Comparison of ENCODE assay signal across 8 cellular contexts in genomic region chr12:6944381-6945186, GRCh38. TPM values are rescaled to one million over a fixed set of nuclear protein-coding genes. Genes with fewer than 3 reads are reported as not detected.
DNase-seq lines count a peak whose midpoint lies in the region; ATAC-seq and TF ChIP-seq lines count a peak whose summit lies in the region.

No MANE protein-coding gene starts in this region.

- H3K27me3 ChIP-seq in ovary (no peaks in the 10 kb centered on the region), tibial artery (no peaks in the 10 kb centered on the region)

- DNase-seq in GM04504 (ENCODE audit: low read depth) (peak; percentile 75), HFFc6 (peak; percentile 90), NCI-H1092 treated with DMSO at 0.1 percent for 48 hours (lab: John Stamatoyannopoulos, UW) (peak; percentile 95), SKM-1 treated with dmso at 0.1 percent for 144 hours (lab: John Stamatoyannopoulos, UW; ENCODE audit: unreplicated experiment) (peak; percentile 61), head of caudate nucleus (peak; percentile 88 to 98 (median 94)), ovary (peak; percentile 91 to 96 (median 94)), tibial artery (peak; percentile 95 to 96)
- DNase-seq in activated naive CD8-positive, alpha-beta T cell treated with anti-CD3 and anti-CD28 coated beads, Interleukin-2, amount 10 ng/mL, durations not matched to agents 7 days and 5 days: peak; percentile 87

- ATAC-seq in activated naive CD8-positive, alpha-beta T cell treated with anti-CD3 and anti-CD28 coated beads, Interleukin-2, amount 10 ng/mL, durations not matched to agents 7 days and 5 days (ENCODE audit: low read depth): peak; percentile 44

- peak overlapping the region; percentile 94 for H3K4me3 Mint-ChIP-seq in HFFc6
- H3K4me3 Mint-ChIP-seq in activated naive CD8-positive, alpha-beta T cell treated with anti-CD3 and anti-CD28 coated beads, Interleukin-2, amount 10 ng/mL, durations not matched to agents 7 days and 5 days: peak overlapping the region; percentile 97

- intact Hi-C loops in head of caudate nucleus (cut with DNase I): loop anchor here (2.0 to 5.0 kb wide), 2 partner anchors 26 to 168 kb away; partner anchors contain the start of genes EMG1 and PHB2
- intact Hi-C loops in ovary (cut with DNase I): loop anchor here in 3 of 4 donors (2.0 to 5.0 kb wide), 2 partner anchors 20 to 168 kb away; no protein-coding TSS in a partner anchor
- intact Hi-C loops in tibial artery (cut with DNase I; ENCODE audit: low total_unique reads): loop anchor here (5.0 to 10.0 kb wide), 2 partner anchors 77 to 170 kb away; partner anchors contain the start of gene TPI1

- peaks cover 19% of the 10 kb centered on the region for H3K36me3 Mint-ChIP-seq in HFFc6 (ENCODE audit: low read depth)
- H3K36me3 Mint-ChIP-seq in activated naive CD8-positive, alpha-beta T cell treated with anti-CD3 and anti-CD28 coated beads, Interleukin-2, amount 10 ng/mL, durations not matched to agents 7 days and 5 days: peaks cover 1% of the 10 kb centered on the region

- H3K4me3 ChIP-seq in ovary (peak overlapping the region; percentile 60), tibial artery (peak overlapping the region; percentile 74)

- POLR2A ChIA-PET in activated naive CD8-positive, alpha-beta T cell treated with anti-CD3 and anti-CD28 coated beads, Interleukin-2, amount 10 ng/mL, durations not matched to agents 7 days and 5 days (lab: Charles Lee): interaction anchor here (0.6 to 21.6 kb wide), 32 partner anchors 8 to 338 kb away, joined by 3 to 1055 read pairs (median 7); partner anchors contain the start of genes ATN1, C1RL, CDCA3 and CLSTN3

- WGBS in ovary, 3 donors: 2% methylated on average over 48 of the region's 48 CpGs

- no peak for TF ChIP-seq EP300 in ovary (IDR thresholded peaks at IDR 0.05)

- peak overlapping the region; percentile 100 for H3K27ac Mint-ChIP-seq in HFFc6
- H3K27ac Mint-ChIP-seq in activated naive CD8-positive, alpha-beta T cell treated with anti-CD3 and anti-CD28 coated beads, Interleukin-2, amount 10 ng/mL, durations not matched to agents 7 days and 5 days: peak overlapping the region; percentile 94

- H3K9me3 ChIP-seq in ovary: no peaks in the 10 kb centered on the region
- no peaks in the 10 kb centered on the region for H3K9me3 ChIP-seq in tibial artery

- peaks cover 20% of the 10 kb centered on the region for H3K27me3 Mint-ChIP-seq in HFFc6 (ENCODE audit: insufficient read depth)
- H3K27me3 Mint-ChIP-seq in activated naive CD8-positive, alpha-beta T cell treated with anti-CD3 and anti-CD28 coated beads, Interleukin-2, amount 10 ng/mL, durations not matched to agents 7 days and 5 days: no peaks in the 10 kb centered on the region

- H3K36me3 ChIP-seq in ovary (no peaks in the 10 kb centered on the region), tibial artery (peaks cover 10 to 45% (median 29%) of the 10 kb centered on the region in 3 donors)

- peaks cover 40% of the 10 kb centered on the region for H3K4me1 Mint-ChIP-seq in HFFc6 (ENCODE audit: low read depth)
- peaks cover 48% of the 10 kb centered on the region for H3K4me1 Mint-ChIP-seq in activated naive CD8-positive, alpha-beta T cell treated with anti-CD3 and anti-CD28 coated beads, Interleukin-2, amount 10 ng/mL, durations not matched to agents 7 days and 5 days

- H3K4me1 ChIP-seq in ovary (ENCODE audit: insufficient read depth) (peaks cover 12% of the 10 kb centered on the region), tibial artery (peaks cover 0 to 46% (median 33%) of the 10 kb centered on the region in 4 donors)

- H3K27ac ChIP-seq in ovary: peak overlapping the region; percentile 68 to 94
- peak overlapping the region; percentile 94 to 98 for H3K27ac ChIP-seq in tibial artery

- peaks cover 9% of the 10 kb centered on the region; the same call in 1 of the 2 replicates for H3K9me3 Mint-ChIP-seq in HFFc6
- no peaks in the 10 kb centered on the region for H3K9me3 Mint-ChIP-seq in activated naive CD8-positive, alpha-beta T cell treated with anti-CD3 and anti-CD28 coated beads, Interleukin-2, amount 10 ng/mL, durations not matched to agents 7 days and 5 days

- peak; percentile 70 for TF ChIP-seq POLR2A in ovary (IDR thresholded peaks at IDR 0.05)

- TF ChIP-seq CTCF in HFFc6 (IDR thresholded peaks at IDR 0.05) (peak; percentile 87), ovary (IDR thresholded peaks at IDR 0.05) (peak; percentile 77 to 97 (median 93)), tibial artery (IDR thresholded peaks at IDR 0.05) (peak; percentile 77 to 96)

RNA-seq across cellular contexts. Expression of gene C12orf57, which starts 0.8 kb away (rescaled TPM):
- 100 to 1,000 TPM; 115 to 131 (median 123) TPM for total RNA-seq in HFFc6 (2021; fragmentation: NEBNext Ultra II Directional; extraction: Animal tissue kit (Norgen Biotek cat#: 25700))
- total RNA-seq in activated naive CD8-positive, alpha-beta T cell treated with anti-CD3 and anti-CD28 coated beads, Interleukin-2, amount 10 ng/mL, durations not matched to agents 7 days and 5 days: 100 to 1,000 TPM; 210 to 217 TPM
- total RNA-seq in ovary: 1,000 to 10,000 TPM in 1 of 7 donors, 100 to 1,000 TPM in 6; 457 to 1,838 (median 633) TPM
- 1,000 to 10,000 TPM in 1 of 2 donors, 10 to 100 TPM in 1; 40.3 to 1,266 TPM for polyA plus RNA-seq in ovary

RNA-seq across cellular contexts. Expression of gene RNU7-1, which starts 1.0 kb away (rescaled TPM):
- not detected for total RNA-seq in HFFc6 (2021; fragmentation: NEBNext Ultra II Directional; extraction: Animal tissue kit (Norgen Biotek cat#: 25700))
- total RNA-seq in activated naive CD8-positive, alpha-beta T cell treated with anti-CD3 and anti-CD28 coated beads, Interleukin-2, amount 10 ng/mL, durations not matched to agents 7 days and 5 days: not detected
- not detected for total RNA-seq in ovary
- not detected for polyA plus RNA-seq in ovary

RNA-seq across cellular contexts. Expression of gene PTPN6, which starts 6.6 kb away (rescaled TPM):
- not detected for total RNA-seq in HFFc6 (2021; fragmentation: NEBNext Ultra II Directional; extraction: Animal tissue kit (Norgen Biotek cat#: 25700))
- total RNA-seq in activated naive CD8-positive, alpha-beta T cell treated with anti-CD3 and anti-CD28 coated beads, Interleukin-2, amount 10 ng/mL, durations not matched to agents 7 days and 5 days: 100 to 1,000 TPM; 349 to 370 TPM
- 10 to 100 TPM in 3 of 7 donors, 1 to 10 TPM in 4; 4.6 to 19.8 (median 9.8) TPM for total RNA-seq in ovary
- polyA plus RNA-seq in ovary: 10 to 100 TPM in 1 of 2 donors, 1 to 10 TPM in 1; 6.9 to 25.3 TPM

RNA-seq across cellular contexts. Expression of gene ATN1, which starts 16.8 kb away (rescaled TPM):
- 100 to 1,000 TPM in 4 of 6 experiments, 10 to 100 TPM in 2; 96.8 to 120 (median 107) TPM for total RNA-seq in HFFc6 (2021; fragmentation: NEBNext Ultra II Directional; extraction: Animal tissue kit (Norgen Biotek cat#: 25700))
- total RNA-seq in activated naive CD8-positive, alpha-beta T cell treated with anti-CD3 and anti-CD28 coated beads, Interleukin-2, amount 10 ng/mL, durations not matched to agents 7 days and 5 days: 10 to 100 TPM; 31.0 to 31.3 TPM
- 100 to 1,000 TPM in 5 of 7 donors, 10 to 100 TPM in 2; 73.9 to 324 (median 206) TPM for total RNA-seq in ovary
- polyA plus RNA-seq in ovary: 100 to 1,000 TPM in 1 of 2 donors, 10 to 100 TPM in 1; 41.6 to 179 TPM

RNA-seq across cellular contexts. Expression of gene PHB2, which starts 25.9 kb away (rescaled TPM):
- 100 to 1,000 TPM; 160 to 198 (median 182) TPM for total RNA-seq in HFFc6 (2021; fragmentation: NEBNext Ultra II Directional; extraction: Animal tissue kit (Norgen Biotek cat#: 25700))
- 100 to 1,000 TPM; 175 to 189 TPM for total RNA-seq in activated naive CD8-positive, alpha-beta T cell treated with anti-CD3 and anti-CD28 coated beads, Interleukin-2, amount 10 ng/mL, durations not matched to agents 7 days and 5 days
- 100 to 1,000 TPM; 220 to 324 (median 269) TPM for total RNA-seq in ovary
- 100 to 1,000 TPM; 129 to 285 TPM for polyA plus RNA-seq in ovary

Comparison
In these comparisons a context has a peak if more than half of its experiments do, and no peak if none do; other contexts are left out.
1. Peak in every context shown above with its lines: DNase-seq, ATAC-seq, H3K4me3 ChIP-seq and H3K27ac ChIP-seq.
2. RNA of gene PTPN6, which starts 6.6 kb away (total RNA-seq): 349 to 370 TPM in activated naive CD8-positive, alpha-beta T cell treated with anti-CD3 and anti-CD28 coated beads, Interleukin-2, amount 10 ng/mL, durations not matched to agents 7 days and 5 days; 4.6 to 19.8 TPM in ovary and not detected in HFFc6; every median in the first group is over 10 times any median in the second.